15 cellular contexts compared by ENCODE assay signal in the genomic region with DNA sequence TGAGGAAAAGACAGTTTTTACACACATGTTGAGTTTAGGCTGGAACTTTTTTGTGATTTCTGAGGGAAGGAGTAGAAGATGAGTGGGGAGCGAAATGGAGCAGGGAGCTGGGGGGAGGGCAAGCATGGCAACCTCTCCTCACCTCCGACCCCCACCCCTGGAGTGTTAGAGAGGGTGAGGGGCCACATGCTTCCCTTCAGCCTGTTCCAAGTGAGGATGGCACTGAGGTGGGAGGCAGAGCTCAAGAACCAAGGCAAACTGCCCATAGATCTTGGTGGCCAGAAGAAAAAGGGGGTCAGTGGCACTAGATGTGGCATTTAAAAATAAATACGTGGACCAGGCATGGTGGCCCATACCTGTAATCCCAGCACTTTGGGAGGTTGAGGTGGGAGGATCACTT. TPM values are rescaled to one million over a fixed set of nuclear protein-coding genes. Genes with fewer than 3 reads are reported as not detected.
A peak's percentile ranks its signal among the peaks of the same experiment; 100 is the strongest.
DNase-seq lines count a peak whose midpoint lies in the region; ATAC-seq, FAIRE-seq and TF ChIP-seq lines count a peak whose summit lies in the region.
"Had no signal": no experiment of that assay in that cellular context is flagged by ENCODE, and none has a peak within 500 bp of the region (broad histone marks: within the 10 kb centered on the region; RNA-seq: fewer than 3 reads in every experiment).

No MANE protein-coding gene starts in this region.

- H3K4me1 Mint-ChIP-seq in CD4-positive, CD25-positive, alpha-beta regulatory T cell = peaks cover 4 to 31% (median 12%) of the 10 kb centered on the region in 4 donors
- H3K4me1 Mint-ChIP-seq in mesothelial cell of epicardium = peaks cover 27% of the 10 kb centered on the region

- H3K36me3 ChIP-seq in CD4-positive, CD25-positive, alpha-beta regulatory T cell (ENCODE audit: control insufficient read depth, insufficient read depth, low read length) = no peaks in the 10 kb centered on the region
- H3K36me3 ChIP-seq in HUES64 (ENCODE audit: insufficient read depth, low read length) = no peaks in the 10 kb centered on the region
- H3K36me3 ChIP-seq in K562 (ENCODE audit: control insufficient read depth, insufficient read depth, low read length) = no peaks in the 10 kb centered on the region
- no peaks in the 10 kb centered on the region for H3K36me3 ChIP-seq in HAP-1 (replicated peaks)
- H3K36me3 ChIP-seq: sigmoid colon had no signal

- peak overlapping the region; percentile 71 for H3K27ac ChIP-seq in CD4-positive, CD25-positive, alpha-beta regulatory T cell (ENCODE audit: insufficient read depth, low read length, poor library complexity, severe bottlenecking)
- H3K27ac ChIP-seq in HUES64 (ENCODE audit: low read depth, low read length) (no peak overlapping the region), K562 (ENCODE audit: extremely low read depth, low read depth, low read length) (no peak overlapping the region)
- H3K27ac ChIP-seq: C4-2B had no signal

- peaks cover 11% of the 10 kb centered on the region for H3K27me3 ChIP-seq in CD4-positive, CD25-positive, alpha-beta regulatory T cell (ENCODE audit: control insufficient read depth, insufficient read depth, low read length)
- H3K27me3 ChIP-seq in HUES64 (ENCODE audit: insufficient read depth, low read length) (peaks cover 57% of the 10 kb centered on the region), K562 (ENCODE audit: control insufficient read depth in 2 of 2, insufficient read depth in 2 of 2, low read length in 2 of 2) (peaks cover 53 to 82% of the 10 kb centered on the region in 2 experiments), HAP-1 (ENCODE audit: low read depth) (peaks cover 9% of the 10 kb centered on the region)

- H3K27me3 Mint-ChIP-seq in CD4-positive, CD25-positive, alpha-beta regulatory T cell = peaks cover 8% of the 10 kb centered on the region
- peaks cover 33% of the 10 kb centered on the region for H3K27me3 Mint-ChIP-seq in mesothelial cell of epicardium (ENCODE audit: low read depth)

- no peak for TF ChIP-seq RAD21 in K562 (CRISPR knock-in tag; conservative IDR thresholded peaks at IDR 0.05 in 1 of 2, IDR thresholded peaks at IDR 0.05 in 1 of 2)

- H3K9ac ChIP-seq in HUES64 (ENCODE audit: low read depth, low read length) = no peak overlapping the region
- no peak overlapping the region for H3K9ac ChIP-seq in K562 (ENCODE audit: insufficient read depth in 1 of 2, low read depth in 2 of 2, low read length in 2 of 2)
- H3K9ac ChIP-seq: SK-N-SH had no signal

- BruUV-seq in K562 (replicated peaks; lab: Mats Ljungman, UMichigan) = no TSS peak

- WGBS in HUES64 = 81% methylated on average over 3 of the region's 3 CpGs
- 28% methylated on average over 3 of the region's 3 CpGs for WGBS in K562 (ENCODE audit: insufficient coverage, low coverage, missing lambda C conversion rate)

- peak overlapping the region in 3 of 4 donors; percentile 26 to 94 (median 91) for H3K4me3 Mint-ChIP-seq in CD4-positive, CD25-positive, alpha-beta regulatory T cell
- peak overlapping the region; percentile 78 for H3K4me3 Mint-ChIP-seq in mesothelial cell of epicardium
- H3K4me3 Mint-ChIP-seq: activated B cell treated with CpG ODN at 0.5 μM for 24 hours had no signal

- no peaks in the 10 kb centered on the region for H3K9me3 Mint-ChIP-seq in CD4-positive, CD25-positive, alpha-beta regulatory T cell
- no peaks in the 10 kb centered on the region for H3K9me3 Mint-ChIP-seq in mesothelial cell of epicardium
- H3K9me3 Mint-ChIP-seq: activated B cell treated with CpG ODN at 0.5 μM for 24 hours had no signal

- no peak for DNase-seq in CD4-positive, CD25-positive, alpha-beta regulatory T cell
- no peak for DNase-seq in K562 (ENCODE audit: extremely low read depth in 1 of 4, low spot score in 3 of 4)
- DNase-seq in mesothelial cell of epicardium (ENCODE audit: low spot score in 2 of 2, unreplicated experiment in 2 of 2) = no peak
- DNase-seq in erythroblast (lab: John Stamatoyannopoulos, UW) = no peak
- no peak for DNase-seq in NCI-H510A treated with DMSO at 0.1 percent for 48 hours (lab: John Stamatoyannopoulos, UW)
- DNase-seq in HAP-1 (ENCODE audit: low spot score in 2 of 2) = no peak
- no peak for DNase-seq in activated gamma-delta T cell treated with Interleukin-2 at 50 U/mL for 16 hours
- DNase-seq: activated B cell treated with CpG ODN at 0.5 μM for 24 hours, NCI-H187, sigmoid colon, SK-N-SH had no signal

- TF ChIP-seq CTCF in K562 (IDR thresholded peaks at IDR 0.05 in 2 of 3, conservative IDR thresholded peaks at IDR 0.05 in 1 of 3; ENCODE audit: insufficient read depth in 2 of 3, low read depth in 1 of 3, low read length in 3 of 3) (no peak), mesothelial cell of epicardium (IDR thresholded peaks at IDR 0.05; ENCODE audit: unreplicated experiment) (no peak)

- no peaks in the 10 kb centered on the region for H3K9me1 ChIP-seq in K562 (ENCODE audit: control insufficient read depth, insufficient read depth, low read length)

- TF ChIP-seq POLR2A in K562 (conservative IDR thresholded peaks at IDR 0.05) (no peak), erythroblast (IDR thresholded peaks at IDR 0.05; ENCODE audit: low read length) (no peak)

- no peaks in the 10 kb centered on the region for H3K79me2 ChIP-seq in K562 (ENCODE audit: control insufficient read depth, insufficient read depth, low read length)

- FAIRE-seq in K562 (lab: Jason Lieb, UNC) = no peak
- FAIRE-seq: G401.6, islet of Langerhans had no signal

- H2AFZ ChIP-seq in K562 (ENCODE audit: low read depth, low read length) = peak overlapping the region; percentile 96; the same call in 1 of the 2 replicates

- in situ Hi-C loops in K562 (cut with MboI) (no loop called here), HAP-1 (cut with MboI; ENCODE audit: low sequenced_read_pairs) (no loop called here)

- no peak overlapping the region for H3K4me2 ChIP-seq in K562 (ENCODE audit: insufficient read depth, low read length)

- POLR2A ChIA-PET in K562 (lab: Yijun Ruan, JAX) = interaction anchor here (0.6 to 1.5 kb wide), 3 partner anchors 10 to 685 kb away, joined by 3 to 4 read pairs (median 3); a partner anchor contains a TSS

- peaks cover 12% of the 10 kb centered on the region; the same call in 1 of the 2 replicates for H4K20me1 ChIP-seq in K562 (replicated peaks; ENCODE audit: control insufficient read depth, insufficient read depth, low read length)

- no peak overlapping the region for H3K27ac Mint-ChIP-seq in CD4-positive, CD25-positive, alpha-beta regulatory T cell
- peak overlapping the region; percentile 68 for H3K27ac Mint-ChIP-seq in mesothelial cell of epicardium

- no peaks in the 10 kb centered on the region for H3K36me3 Mint-ChIP-seq in CD4-positive, CD25-positive, alpha-beta regulatory T cell
- no peaks in the 10 kb centered on the region for H3K36me3 Mint-ChIP-seq in mesothelial cell of epicardium

- no peak for TF ChIP-seq EP300 in K562 (IDR thresholded peaks at IDR 0.05; ENCODE audit: low read length)

- no peaks in the 10 kb centered on the region for H3K9me3 ChIP-seq in CD4-positive, CD25-positive, alpha-beta regulatory T cell (ENCODE audit: control insufficient read depth in 2 of 2, low read length in 2 of 2)
- H3K9me3 ChIP-seq in HUES64 (ENCODE audit: insufficient read depth, low read depth, low read length) = no peaks in the 10 kb centered on the region
- no peaks in the 10 kb centered on the region for H3K9me3 ChIP-seq in K562 (replicated peaks; ENCODE audit: control insufficient read depth, insufficient read depth, low read depth, low read length)
- H3K9me3 ChIP-seq in HAP-1 = no peaks in the 10 kb centered on the region
- H3K9me3 ChIP-seq: sigmoid colon, SK-N-SH had no signal

- CTCF ChIA-PET in K562 (lab: Yijun Ruan, JAX; ENCODE audit: low intra/inter-chr PET ratio) = no interaction called here

- H3K4me3 ChIP-seq in CD4-positive, CD25-positive, alpha-beta regulatory T cell (ENCODE audit: low read depth, low read length) = no peak overlapping the region
- H3K4me3 ChIP-seq in HUES64 (ENCODE audit: low read length) = peak overlapping the region; percentile 79
- no peak overlapping the region for H3K4me3 ChIP-seq in K562
- H3K4me3 ChIP-seq in HAP-1 = no peak overlapping the region

- intact Hi-C loops in K562 (cut with micrococcal nuclease) = loop anchor here (5.0 kb wide), 1 partner anchor 76 kb away; a partner anchor contains a TSS

- ATAC-seq in CD4-positive, CD25-positive, alpha-beta regulatory T cell (ENCODE audit: low read depth in 2 of 2) = no peak
- ATAC-seq in K562 = no peak

- peaks cover 16% of the 10 kb centered on the region for H3K4me1 ChIP-seq in CD4-positive, CD25-positive, alpha-beta regulatory T cell (ENCODE audit: control insufficient read depth, insufficient read depth, low read length, poor library complexity, severe bottlenecking)
- H3K4me1 ChIP-seq in HUES64 (ENCODE audit: insufficient read depth, low read length) (peaks cover 11% of the 10 kb centered on the region; the same call in 1 of the 2 replicates), K562 (replicated peaks in 1 of 2; ENCODE audit: control insufficient read depth in 2 of 2, insufficient read depth in 2 of 2, low read length in 2 of 2) (peaks cover 10 to 23% of the 10 kb centered on the region in 2 experiments), HAP-1 (peaks cover 17% of the 10 kb centered on the region)

RNA-seq across cellular contexts. Expression of a gene that starts 4.8 kb away (rescaled TPM):
- 0.22 TPM for total RNA-seq in CD4-positive, CD25-positive, alpha-beta regulatory T cell
- not detected for polyA plus RNA-seq in CD4-positive, CD25-positive, alpha-beta regulatory T cell
- 0.85 TPM for polyA plus RNA-seq in HUES64 (2013, experiment 1 of 2)
- 0.63 TPM for polyA plus RNA-seq in HUES64 (2013, experiment 2 of 2)
- 0.07 TPM in 1 of 2 replicates, not detected in the other for total RNA-seq in K562 (2011; cell fraction: chromatin; rRNA removed; ENCODE audit: low replicate concordance)
- under 0.01 TPM in 1 of 2 replicates, not detected in the other for total RNA-seq in K562 (2011; cell fraction: nucleolus; rRNA removed)
- 0.07 TPM in 1 of 2 replicates, not detected in the other for total RNA-seq in K562 (2011; cell fraction: nucleoplasm; rRNA removed)
- not detected in 2 replicates for total RNA-seq in K562 (2014; rRNA removed)
- not detected in 2 replicates for total RNA-seq in K562 (2014; rRNA removed; fragmentation: Illumina TruSeq; extraction: Trizol)
- total RNA-seq in K562 (2015; rRNA removed; fragmentation: Illumina TruSeq; extraction: Trizol) = not detected in 2 replicates
- not detected in 2 replicates for total RNA-seq in K562 (2021)
- not detected in 2 replicates for polyA plus RNA-seq in K562 (2011; rRNA removed)
- not detected in 2 replicates for polyA plus RNA-seq in K562 (2011; cell fraction: cytosol; rRNA removed)
- polyA plus RNA-seq in K562 (2011; cell fraction: nucleus; rRNA removed) = not detected in 2 replicates
- 0.01 TPM in 1 of 2 replicates, not detected in the other for polyA plus RNA-seq in K562 (2012)
- polyA plus RNA-seq in K562 (2014; fragmentation: Illumina TruSeq; extraction: Trizol) = not detected in 2 replicates
- not detected for polyA plus RNA-seq in K562 (2014; fragmentation: Nextera tagmentation; extraction: Ambion mirVana)
- not detected in 2 replicates for polyA plus RNA-seq in K562 (2014; rRNA removed)
- polyA minus RNA-seq in K562 (2011; rRNA and poly(A)+ RNA removed) = not detected in 2 replicates
- polyA minus RNA-seq in K562 (2011; cell fraction: cytosol; rRNA and poly(A)+ RNA removed) = not detected in 2 replicates
- polyA minus RNA-seq in K562 (2011; cell fraction: nucleus; rRNA and poly(A)+ RNA removed) = under 0.01 TPM in 1 of 2 replicates, not detected in the other
- total RNA-seq in mesothelial cell of epicardium = 0.29 to 0.34 TPM (median 0.29 TPM) in 3 replicates

RNA-seq across cellular contexts. Expression of a gene that starts 18.8 kb away (rescaled TPM):
- total RNA-seq in CD4-positive, CD25-positive, alpha-beta regulatory T cell = 36.6 TPM
- polyA plus RNA-seq in CD4-positive, CD25-positive, alpha-beta regulatory T cell = 100 to 1,000 TPM; 190 to 234 (median 206) TPM
- polyA plus RNA-seq in HUES64 (2013, experiment 1 of 2) = 40.0 TPM
- polyA plus RNA-seq in HUES64 (2013, experiment 2 of 2) = 55.0 TPM
- total RNA-seq in K562 (2011; cell fraction: chromatin; rRNA removed; ENCODE audit: low replicate concordance) = 41.0 and 115 TPM in 2 replicates
- 111 and 120 TPM in 2 replicates for total RNA-seq in K562 (2011; cell fraction: nucleolus; rRNA removed)
- 76.8 and 84.6 TPM in 2 replicates for total RNA-seq in K562 (2011; cell fraction: nucleoplasm; rRNA removed)
- total RNA-seq in K562 (2014; rRNA removed) (237 and 302 TPM in 2 replicates), K562 (2014; rRNA removed; fragmentation: Illumina TruSeq; extraction: Trizol) (25.7 and 32.4 TPM in 2 replicates), K562 (2015; rRNA removed; fragmentation: Illumina TruSeq; extraction: Trizol) (67.7 and 68.7 TPM in 2 replicates), K562 (2021) (127 and 140 TPM in 2 replicates), mesothelial cell of epicardium (49.0 to 52.3 TPM (median 49.4 TPM) in 3 replicates)
- polyA plus RNA-seq in K562 (2011; rRNA removed) (136 and 161 TPM in 2 replicates), K562 (2014; fragmentation: Illumina TruSeq; extraction: Trizol) (48.8 and 72.3 TPM in 2 replicates), K562 (2014; fragmentation: Nextera tagmentation; extraction: Ambion mirVana) (10 to 100 TPM in 1 of 2 experiments, 1 to 10 TPM in 1; 7.3 to 13.9 TPM), K562 (2014; rRNA removed) (300 and 346 TPM in 2 replicates)
- 293 and 491 TPM in 2 replicates for polyA plus RNA-seq in K562 (2011; cell fraction: cytosol; rRNA removed)
- 149 and 187 TPM in 2 replicates for polyA plus RNA-seq in K562 (2011; cell fraction: nucleus; rRNA removed)
- 197 and 211 TPM in 2 replicates for polyA plus RNA-seq in K562 (2012)
- 23.2 and 30.5 TPM in 2 replicates for polyA minus RNA-seq in K562 (2011; rRNA and poly(A)+ RNA removed)
- 26.2 and 27.7 TPM in 2 replicates for polyA minus RNA-seq in K562 (2011; cell fraction: cytosol; rRNA and poly(A)+ RNA removed)
- polyA minus RNA-seq in K562 (2011; cell fraction: nucleus; rRNA and poly(A)+ RNA removed) = 26.3 and 34.4 TPM in 2 replicates

RNA-seq across cellular contexts. Expression of a gene that starts 50.0 kb away (rescaled TPM):
- not detected for total RNA-seq in CD4-positive, CD25-positive, alpha-beta regulatory T cell
- not detected for polyA plus RNA-seq in CD4-positive, CD25-positive, alpha-beta regulatory T cell
- polyA plus RNA-seq in HUES64 (2013, experiment 1 of 2) = not detected
- not detected for polyA plus RNA-seq in HUES64 (2013, experiment 2 of 2)
- not detected in 2 replicates for total RNA-seq in K562 (2011; cell fraction: chromatin; rRNA removed; ENCODE audit: low replicate concordance)
- not detected in 2 replicates for total RNA-seq in K562 (2011; cell fraction: nucleolus; rRNA removed)
- total RNA-seq in K562 (2011; cell fraction: nucleoplasm; rRNA removed) = not detected in 2 replicates
- total RNA-seq in K562 (2014; rRNA removed) (not detected in 2 replicates), K562 (2014; rRNA removed; fragmentation: Illumina TruSeq; extraction: Trizol) (not detected in 2 replicates), K562 (2015; rRNA removed; fragmentation: Illumina TruSeq; extraction: Trizol) (not detected in 2 replicates), K562 (2021) (not detected in 2 replicates), mesothelial cell of epicardium (not detected in 3 replicates)
- polyA plus RNA-seq in K562 (2011; rRNA removed) (not detected in 2 replicates), K562 (2014; fragmentation: Illumina TruSeq; extraction: Trizol) (not detected in 2 replicates), K562 (2014; fragmentation: Nextera tagmentation; extraction: Ambion mirVana) (not detected), K562 (2014; rRNA removed) (not detected in 2 replicates)
- not detected in 2 replicates for polyA plus RNA-seq in K562 (2011; cell fraction: cytosol; rRNA removed)
- polyA plus RNA-seq in K562 (2011; cell fraction: nucleus; rRNA removed) = not detected in 2 replicates
- not detected in 2 replicates for polyA plus RNA-seq in K562 (2012)
- not detected in 2 replicates for polyA minus RNA-seq in K562 (2011; rRNA and poly(A)+ RNA removed)
- polyA minus RNA-seq in K562 (2011; cell fraction: cytosol; rRNA and poly(A)+ RNA removed) = not detected in 2 replicates
- polyA minus RNA-seq in K562 (2011; cell fraction: nucleus; rRNA and poly(A)+ RNA removed) = not detected in 2 replicates
- total RNA-seq: activated B cell treated with CpG ODN at 0.5 μM for 24 hours, sigmoid colon had no signal
- polyA plus RNA-seq: sigmoid colon, SK-N-SH had no signal
